ENCODE assay signal across 1 cellular context in the genomic region with DNA sequence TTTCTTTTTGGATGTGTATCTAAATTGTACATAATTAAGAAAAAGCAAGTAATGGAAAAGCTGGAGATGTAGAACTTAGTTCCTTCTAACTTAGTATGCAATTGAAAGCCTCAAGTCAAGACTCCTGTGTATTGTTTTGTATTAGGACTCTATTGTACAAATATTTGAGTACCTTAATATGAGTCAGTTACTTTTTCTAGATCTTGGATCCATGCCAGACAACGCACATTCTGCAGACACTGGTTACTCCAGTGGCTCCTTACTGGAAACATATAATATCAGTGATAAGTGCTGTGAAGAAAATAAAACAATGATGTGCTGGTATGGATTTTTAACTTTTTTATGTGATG.
TF ChIP-seq lines count a peak whose summit lies in the region.

No MANE protein-coding gene starts in this region.

TF ChIP-seq in WTC11, 78 proteins besides CTCF, POLR2A, EP300 and RAD21 (continued from another document):
- TF ChIP-seq, protein P1, sequence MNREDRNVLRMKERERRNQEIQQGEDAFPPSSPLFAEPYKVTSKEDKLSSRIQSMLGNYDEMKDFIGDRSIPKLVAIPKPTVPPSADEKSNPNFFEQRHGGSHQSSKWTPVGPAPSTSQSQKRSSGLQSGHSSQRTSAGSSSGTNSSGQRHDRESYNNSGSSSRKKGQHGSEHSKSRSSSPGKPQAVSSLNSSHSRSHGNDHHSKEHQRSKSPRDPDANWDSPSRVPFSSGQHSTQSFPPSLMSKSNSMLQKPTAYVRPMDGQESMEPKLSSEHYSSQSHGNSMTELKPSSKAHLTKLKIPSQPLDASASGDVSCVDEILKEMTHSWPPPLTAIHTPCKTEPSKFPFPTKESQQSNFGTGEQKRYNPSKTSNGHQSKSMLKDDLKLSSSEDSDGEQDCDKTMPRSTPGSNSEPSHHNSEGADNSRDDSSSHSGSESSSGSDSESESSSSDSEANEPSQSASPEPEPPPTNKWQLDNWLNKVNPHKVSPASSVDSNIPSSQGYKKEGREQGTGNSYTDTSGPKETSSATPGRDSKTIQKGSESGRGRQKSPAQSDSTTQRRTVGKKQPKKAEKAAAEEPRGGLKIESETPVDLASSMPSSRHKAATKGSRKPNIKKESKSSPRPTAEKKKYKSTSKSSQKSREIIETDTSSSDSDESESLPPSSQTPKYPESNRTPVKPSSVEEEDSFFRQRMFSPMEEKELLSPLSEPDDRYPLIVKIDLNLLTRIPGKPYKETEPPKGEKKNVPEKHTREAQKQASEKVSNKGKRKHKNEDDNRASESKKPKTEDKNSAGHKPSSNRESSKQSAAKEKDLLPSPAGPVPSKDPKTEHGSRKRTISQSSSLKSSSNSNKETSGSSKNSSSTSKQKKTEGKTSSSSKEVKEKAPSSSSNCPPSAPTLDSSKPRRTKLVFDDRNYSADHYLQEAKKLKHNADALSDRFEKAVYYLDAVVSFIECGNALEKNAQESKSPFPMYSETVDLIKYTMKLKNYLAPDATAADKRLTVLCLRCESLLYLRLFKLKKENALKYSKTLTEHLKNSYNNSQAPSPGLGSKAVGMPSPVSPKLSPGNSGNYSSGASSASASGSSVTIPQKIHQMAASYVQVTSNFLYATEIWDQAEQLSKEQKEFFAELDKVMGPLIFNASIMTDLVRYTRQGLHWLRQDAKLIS (CRISPR knock-in tag; IDR thresholded peaks at IDR 0.05; ENCODE audit: borderline replicate concordance), result no peak
- TF ChIP-seq, protein P2, sequence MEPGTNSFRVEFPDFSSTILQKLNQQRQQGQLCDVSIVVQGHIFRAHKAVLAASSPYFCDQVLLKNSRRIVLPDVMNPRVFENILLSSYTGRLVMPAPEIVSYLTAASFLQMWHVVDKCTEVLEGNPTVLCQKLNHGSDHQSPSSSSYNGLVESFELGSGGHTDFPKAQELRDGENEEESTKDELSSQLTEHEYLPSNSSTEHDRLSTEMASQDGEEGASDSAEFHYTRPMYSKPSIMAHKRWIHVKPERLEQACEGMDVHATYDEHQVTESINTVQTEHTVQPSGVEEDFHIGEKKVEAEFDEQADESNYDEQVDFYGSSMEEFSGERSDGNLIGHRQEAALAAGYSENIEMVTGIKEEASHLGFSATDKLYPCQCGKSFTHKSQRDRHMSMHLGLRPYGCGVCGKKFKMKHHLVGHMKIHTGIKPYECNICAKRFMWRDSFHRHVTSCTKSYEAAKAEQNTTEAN (CRISPR knock-in tag; IDR thresholded peaks at IDR 0.05), result no peak
- no peak for TF ChIP-seq CBFB (CRISPR knock-in tag; IDR thresholded peaks at IDR 0.05; ENCODE audit: low read depth)
- TF ChIP-seq ZNF219 (CRISPR knock-in tag; IDR thresholded peaks at IDR 0.05; ENCODE audit: borderline replicate concordance), result no peak
- TF ChIP-seq TEAD1 (CRISPR knock-in tag; IDR thresholded peaks at IDR 0.05), result no peak
- TF ChIP-seq, protein P3, sequence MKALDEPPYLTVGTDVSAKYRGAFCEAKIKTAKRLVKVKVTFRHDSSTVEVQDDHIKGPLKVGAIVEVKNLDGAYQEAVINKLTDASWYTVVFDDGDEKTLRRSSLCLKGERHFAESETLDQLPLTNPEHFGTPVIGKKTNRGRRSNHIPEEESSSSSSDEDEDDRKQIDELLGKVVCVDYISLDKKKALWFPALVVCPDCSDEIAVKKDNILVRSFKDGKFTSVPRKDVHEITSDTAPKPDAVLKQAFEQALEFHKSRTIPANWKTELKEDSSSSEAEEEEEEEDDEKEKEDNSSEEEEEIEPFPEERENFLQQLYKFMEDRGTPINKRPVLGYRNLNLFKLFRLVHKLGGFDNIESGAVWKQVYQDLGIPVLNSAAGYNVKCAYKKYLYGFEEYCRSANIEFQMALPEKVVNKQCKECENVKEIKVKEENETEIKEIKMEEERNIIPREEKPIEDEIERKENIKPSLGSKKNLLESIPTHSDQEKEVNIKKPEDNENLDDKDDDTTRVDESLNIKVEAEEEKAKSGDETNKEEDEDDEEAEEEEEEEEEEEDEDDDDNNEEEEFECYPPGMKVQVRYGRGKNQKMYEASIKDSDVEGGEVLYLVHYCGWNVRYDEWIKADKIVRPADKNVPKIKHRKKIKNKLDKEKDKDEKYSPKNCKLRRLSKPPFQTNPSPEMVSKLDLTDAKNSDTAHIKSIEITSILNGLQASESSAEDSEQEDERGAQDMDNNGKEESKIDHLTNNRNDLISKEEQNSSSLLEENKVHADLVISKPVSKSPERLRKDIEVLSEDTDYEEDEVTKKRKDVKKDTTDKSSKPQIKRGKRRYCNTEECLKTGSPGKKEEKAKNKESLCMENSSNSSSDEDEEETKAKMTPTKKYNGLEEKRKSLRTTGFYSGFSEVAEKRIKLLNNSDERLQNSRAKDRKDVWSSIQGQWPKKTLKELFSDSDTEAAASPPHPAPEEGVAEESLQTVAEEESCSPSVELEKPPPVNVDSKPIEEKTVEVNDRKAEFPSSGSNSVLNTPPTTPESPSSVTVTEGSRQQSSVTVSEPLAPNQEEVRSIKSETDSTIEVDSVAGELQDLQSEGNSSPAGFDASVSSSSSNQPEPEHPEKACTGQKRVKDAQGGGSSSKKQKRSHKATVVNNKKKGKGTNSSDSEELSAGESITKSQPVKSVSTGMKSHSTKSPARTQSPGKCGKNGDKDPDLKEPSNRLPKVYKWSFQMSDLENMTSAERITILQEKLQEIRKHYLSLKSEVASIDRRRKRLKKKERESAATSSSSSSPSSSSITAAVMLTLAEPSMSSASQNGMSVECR (CRISPR knock-in tag; IDR thresholded peaks at IDR 0.05; ENCODE audit: borderline replicate concordance), result no peak
- no peak for TF ChIP-seq ELF4 (CRISPR knock-in tag; IDR thresholded peaks at IDR 0.05; ENCODE audit: low read depth)
TF ChIP-seq in WTC11: peak in this region for 0.
